ENCODE assay signal across 22 cellular contexts in genomic region chr13:38017320-38017719, GRCh38.
"Had no signal": no experiment of that assay in that cellular context is flagged by ENCODE, and none has a peak within 500 bp of the region (broad histone marks: within the 10 kb centered on the region; RNA-seq: fewer than 3 reads in every experiment).

No MANE protein-coding gene starts in this region.

- H3K4me1 ChIP-seq: colonic mucosa, esophagus muscularis mucosa, esophagus squamous epithelium, foreskin keratinocyte, gastrocnemius medialis, gastroesophageal sphincter, heart left ventricle, heart right ventricle had no signal

- H3K9me3 ChIP-seq: colonic mucosa had no signal

- DNase-seq: colonic mucosa; cortex of kidney; dermis blood vessel endothelial cell; dorsolateral prefrontal cortex; effector CD4-positive, alpha-beta T cell; effector CD8-positive, alpha-beta T cell; effector memory CD4-positive, alpha-beta T cell; effector memory CD8-positive, alpha-beta T cell; endodermal cell; esophagus squamous epithelium; foreskin fibroblast; foreskin keratinocyte; foreskin melanocyte; gastrocnemius medialis; glutamatergic neuron; head of caudate nucleus; heart left ventricle; heart right ventricle had no signal

- H3K36me3 ChIP-seq: colonic mucosa, esophagus muscularis mucosa, esophagus squamous epithelium, gastrocnemius medialis, gastroesophageal sphincter, heart left ventricle, heart right ventricle had no signal

- H3K27ac ChIP-seq: colonic mucosa, coronary artery, dorsolateral prefrontal cortex, epithelial cell of prostate, esophagus muscularis mucosa, esophagus squamous epithelium, foreskin keratinocyte, gastrocnemius medialis, gastroesophageal sphincter, heart left ventricle, heart right ventricle had no signal

- H3K4me3 ChIP-seq: colonic mucosa, coronary artery, dorsolateral prefrontal cortex, esophagus muscularis mucosa, esophagus squamous epithelium, gastrocnemius medialis, gastroesophageal sphincter, heart left ventricle, heart right ventricle had no signal
